In the genomic region with DNA sequence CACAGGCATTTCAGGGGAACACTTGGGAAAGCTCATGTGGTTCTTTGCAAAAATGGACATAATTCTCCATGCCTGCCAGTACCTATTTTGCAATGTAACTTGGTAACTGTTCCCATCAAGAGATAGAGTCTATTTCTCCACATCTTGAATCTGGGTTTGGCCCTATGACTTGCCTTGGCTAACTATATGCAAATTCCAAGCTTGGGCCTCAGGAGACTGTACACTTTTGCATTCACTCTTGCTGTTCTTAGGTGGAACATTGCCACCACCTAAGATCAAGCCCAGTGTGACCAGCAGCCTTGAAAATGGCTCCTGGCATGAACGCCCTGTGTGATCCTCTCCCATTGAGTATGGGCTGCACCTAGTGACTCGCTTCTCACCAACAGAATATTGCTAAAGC, we compare ENCODE assay signal across 17 cellular contexts. TPM values are rescaled to one million over a fixed set of nuclear protein-coding genes. Genes with fewer than 3 reads are reported as not detected.
DNase-seq lines count a peak whose midpoint lies in the region; ATAC-seq, FAIRE-seq and TF ChIP-seq lines count a peak whose summit lies in the region.
"Had no signal": no experiment of that assay in that cellular context is flagged by ENCODE, and none has a peak within 500 bp of the region (broad histone marks: within the 10 kb centered on the region; RNA-seq: fewer than 3 reads in every experiment).

No MANE protein-coding gene starts in this region.

- H2AK5ac ChIP-seq in H1 (ENCODE audit: low read depth, low read length): 0 out of 2 replicates have a peak overlapping the region, but pooled peaks have one; percentile 30
- peak overlapping the region; percentile 35 for H2AK5ac ChIP-seq in mesendoderm (ENCODE audit: low read length)

- no peaks in the 10 kb centered on the region for H3K36me3 ChIP-seq in left ventricle myocardium inferior
- no peaks in the 10 kb centered on the region for H3K36me3 ChIP-seq in H1 (ENCODE audit: control insufficient read depth in 2 of 4, insufficient read depth in 4 of 4, low read length in 3 of 4)
- H3K36me3 ChIP-seq in mesendoderm (ENCODE audit: control insufficient read depth, insufficient read depth, low read length): no peaks in the 10 kb centered on the region
- H3K36me3 ChIP-seq in CD4-positive, alpha-beta memory T cell (ENCODE audit: insufficient read depth, low read length): no peaks in the 10 kb centered on the region
- H3K36me3 ChIP-seq in small intestine (ENCODE audit: control insufficient read depth in 2 of 2, insufficient read depth in 2 of 2, low read length in 2 of 2): no peaks in the 10 kb centered on the region

- no peak for TF ChIP-seq POLR2A in H1 (IDR thresholded peaks at IDR 0.05; ENCODE audit: control extremely low read depth in 1 of 2, low read depth in 2 of 2, low read length in 2 of 2)

- H3K56ac ChIP-seq in H1 (replicated peaks; ENCODE audit: insufficient read length, low read depth, low read length) (no peak overlapping the region), mesendoderm (ENCODE audit: low read length) (no peak overlapping the region)

- CTCF ChIA-PET in H1 (lab: Charles Lee; ENCODE audit: partially characterized antibody): interaction anchor here (1.2 to 6.8 kb wide), 2 partner anchors 16 to 169 kb away, joined by 4 to 88 read pairs; no protein-coding TSS in a partner anchor
- CTCF ChIA-PET in CD4-positive, alpha-beta memory T cell (lab: Charles Lee; ENCODE audit: partially characterized antibody): no interaction called here

- H3K27me3 ChIP-seq in left ventricle myocardium inferior (ENCODE audit: low read depth): no peaks in the 10 kb centered on the region
- H3K27me3 ChIP-seq in H1 (replicated peaks in 1 of 4; ENCODE audit: control insufficient read depth in 3 of 4, extremely low read depth in 1 of 4, insufficient read depth in 3 of 4, low read length in 3 of 4): no peaks in the 10 kb centered on the region; a peak in 1 of 7 replicates
- H3K27me3 ChIP-seq in mesendoderm (ENCODE audit: insufficient read depth, low read length, poor library complexity): no peaks in the 10 kb centered on the region
- no peaks in the 10 kb centered on the region for H3K27me3 ChIP-seq in CD4-positive, alpha-beta memory T cell (ENCODE audit: insufficient read depth, low read length)
- H3K27me3 ChIP-seq in small intestine (ENCODE audit: control insufficient read depth in 2 of 2, insufficient read depth in 2 of 2, low read length in 2 of 2): no peaks in the 10 kb centered on the region

- no peaks in the 10 kb centered on the region for H3K79me1 ChIP-seq in H1 (ENCODE audit: low read depth, low read length)
- H3K79me1 ChIP-seq in mesendoderm (ENCODE audit: low read length): no peaks in the 10 kb centered on the region

- H3K4me3 ChIP-seq in left ventricle myocardium inferior: no peak overlapping the region
- H3K4me3 ChIP-seq in H1 (ENCODE audit: extremely low read depth in 1 of 4, insufficient read depth in 2 of 4, low read depth in 3 of 4, low read length in 4 of 4): no peak overlapping the region
- H3K4me3 ChIP-seq in mesendoderm (ENCODE audit: low read length): no peak overlapping the region
- H3K4me3 ChIP-seq in CD4-positive, alpha-beta memory T cell (ENCODE audit: low read length in 2 of 2): no peak overlapping the region
- no peak overlapping the region for H3K4me3 ChIP-seq in small intestine (ENCODE audit: low read depth in 1 of 2, low read length in 2 of 2)
- H3K4me3 ChIP-seq: A549 had no signal

- H2BK12ac ChIP-seq in H1 (ENCODE audit: low read depth, low read length): no peak overlapping the region

- H4K91ac ChIP-seq in H1 (replicated peaks; ENCODE audit: insufficient read length, low read length): no peak overlapping the region

- FAIRE-seq in H1 (lab: Jason Lieb, UNC): no peak
- FAIRE-seq in small intestine (lab: Jason Lieb, UNC): no peak
- FAIRE-seq: A549, HTR-8/SVneo had no signal

- no peak overlapping the region for H3K4me3 Mint-ChIP-seq in CD4-positive, alpha-beta memory T cell
- H3K4me3 Mint-ChIP-seq: CD4-positive, alpha-beta T cell; H9 had no signal

- TF ChIP-seq RAD21 in H1 (IDR thresholded peaks at IDR 0.05 in 1 of 2, conservative IDR thresholded peaks at IDR 0.05 in 1 of 2; ENCODE audit: low read depth in 2 of 2, low read length in 2 of 2): no peak

- TF ChIP-seq CTCF in left ventricle myocardium inferior (IDR thresholded peaks at IDR 0.05; ENCODE audit: borderline replicate concordance) (no peak), H1 (IDR thresholded peaks at IDR 0.05; ENCODE audit: control extremely low read depth in 1 of 3, insufficient read depth in 1 of 3, low read depth in 1 of 3, low read length in 3 of 3) (no peak)

- no peak overlapping the region for H3K4me2 ChIP-seq in H1 (ENCODE audit: insufficient read depth in 1 of 2, low read depth in 2 of 2, low read length in 2 of 2)
- no peak overlapping the region for H3K4me2 ChIP-seq in mesendoderm (ENCODE audit: low read length)
- H3K4me2 ChIP-seq: A549 had no signal

- H2BK5ac ChIP-seq in H1 (ENCODE audit: low read depth, low read length) (no peak overlapping the region), mesendoderm (ENCODE audit: low read length) (no peak overlapping the region)

- peaks cover 18% of the 10 kb centered on the region for H3K9me3 ChIP-seq in left ventricle myocardium inferior (replicated peaks)
- peaks cover 3 to 7% of the 10 kb centered on the region in 2 experiments; a peak in 1 of 4 replicates for H3K9me3 ChIP-seq in H1 (ENCODE audit: insufficient read depth in 2 of 2, low read depth in 1 of 2, low read length in 1 of 2)
- no peaks in the 10 kb centered on the region for H3K9me3 ChIP-seq in CD4-positive, alpha-beta memory T cell (ENCODE audit: control insufficient read depth in 1 of 2, low read length in 2 of 2)
- no peaks in the 10 kb centered on the region for H3K9me3 ChIP-seq in small intestine (ENCODE audit: control insufficient read depth, low read depth)

- no peak overlapping the region for H2BK15ac ChIP-seq in H1 (ENCODE audit: low read length)
- H2BK15ac ChIP-seq in mesendoderm (replicated peaks; ENCODE audit: low read depth): no peak overlapping the region

- no peak overlapping the region for H3K23ac ChIP-seq in H1 (ENCODE audit: insufficient read length)
- no peak overlapping the region for H3K23ac ChIP-seq in mesendoderm (ENCODE audit: low read length)

- H3K27ac Mint-ChIP-seq in CD4-positive, alpha-beta memory T cell: no peak overlapping the region
- H3K27ac Mint-ChIP-seq: CD4-positive, alpha-beta T cell; H9 had no signal

- no peaks in the 10 kb centered on the region for H3K79me2 ChIP-seq in H1 (ENCODE audit: control insufficient read depth in 1 of 2, insufficient read depth in 2 of 2, low read length in 2 of 2)
- H3K79me2 ChIP-seq in mesendoderm (ENCODE audit: control insufficient read depth, insufficient read depth, low read length): no peaks in the 10 kb centered on the region

- H3K36me3 Mint-ChIP-seq in CD4-positive, alpha-beta memory T cell: no peaks in the 10 kb centered on the region

- H2BK120ac ChIP-seq in H1 (replicated peaks; ENCODE audit: low read depth, low read length) (no peak overlapping the region), mesendoderm (ENCODE audit: low read depth, low read length) (no peak overlapping the region)

- H3K27ac ChIP-seq in left ventricle myocardium inferior (replicated peaks) (no peak overlapping the region), H1 (ENCODE audit: low read depth, low read length) (no peak overlapping the region), mesendoderm (ENCODE audit: low read depth, low read length) (no peak overlapping the region), small intestine (ENCODE audit: low read depth in 1 of 2, low read length in 1 of 2) (no peak overlapping the region)
- H3K27ac ChIP-seq in CD4-positive, alpha-beta memory T cell (ENCODE audit: low read depth, low read length): no peak overlapping the region
- H3K27ac ChIP-seq: 22Rv1, A549, C4-2B had no signal

- WGBS in H1 (ENCODE audit: extremely low coverage in 1 of 2, insufficient coverage in 1 of 2, insufficient read length in 1 of 2, insufficient replicate concordance in 2 of 2, low coverage in 1 of 2, low lambda C conversion rate in 2 of 2, missing lambda C conversion rate in 1 of 2), 2 experiments: 93% methylated on average over 2 of the region's 2 CpGs; no CpG with 5 or more reads in 1 of the 2 experiments
- no CpG with 5 or more reads among the region's 2 CpGs for WGBS in mesendoderm (ENCODE audit: extremely low coverage, insufficient coverage, low lambda C conversion rate)
- 91 to 96% (median 92%) methylated on average over 2 of the region's 2 CpGs for WGBS in small intestine, 3 donors

- H4K8ac ChIP-seq in H1 (ENCODE audit: extremely low read depth, insufficient read depth, low read length) (no peak overlapping the region; the same call in 1 of the 2 replicates), mesendoderm (ENCODE audit: low read depth, low read length) (no peak overlapping the region)

- H3K23me2 ChIP-seq in H1 (ENCODE audit: low read depth, low read length): no peaks in the 10 kb centered on the region

- H3K9ac ChIP-seq in H1 (replicated peaks in 1 of 4; ENCODE audit: extremely low read depth in 1 of 4, low read depth in 3 of 4, low read length in 3 of 4): no peak overlapping the region
- H3K9ac ChIP-seq in mesendoderm (ENCODE audit: low read length): no peak overlapping the region

- H3K14ac ChIP-seq in H1 (ENCODE audit: insufficient read length): no peak overlapping the region

- no peaks in the 10 kb centered on the region for H4K20me1 ChIP-seq in H1 (replicated peaks in 1 of 2; ENCODE audit: control insufficient read depth in 1 of 2, insufficient read depth in 2 of 2, low read length in 2 of 2)

- TF ChIP-seq EP300 in H1 (IDR thresholded peaks at IDR 0.05; ENCODE audit: borderline replicate concordance in 1 of 2, low read depth in 2 of 2, low read length in 2 of 2): no peak

- H3K4ac ChIP-seq in H1 (replicated peaks; ENCODE audit: insufficient read length, low read depth, low read length): no peak overlapping the region
- H3K4ac ChIP-seq in mesendoderm (ENCODE audit: low read depth, low read length): peak overlapping the region; percentile 56

- no peak overlapping the region for H2BK20ac ChIP-seq in H1 (ENCODE audit: low read length)

- ATAC-seq in Right ventricle myocardium inferior (no peak), HG03095 (IDR thresholded peaks at IDR 0.05; ENCODE audit: unreplicated experiment) (no peak)
- ATAC-seq: A549 had no signal

- H3K4me1 ChIP-seq in left ventricle myocardium inferior (peaks cover 34% of the 10 kb centered on the region), H1 (replicated peaks in 1 of 4; ENCODE audit: control insufficient read depth in 3 of 4, insufficient read depth in 4 of 4, low read length in 3 of 4) (peaks cover 6 to 10% (median 9%) of the 10 kb centered on the region in 4 experiments), mesendoderm (ENCODE audit: control insufficient read depth, low read depth, low read length) (peaks cover 26% of the 10 kb centered on the region), small intestine (ENCODE audit: control insufficient read depth in 2 of 2, insufficient read depth in 1 of 2, low read depth in 1 of 2, low read length in 1 of 2) (no peaks in the 10 kb centered on the region)
- no peaks in the 10 kb centered on the region for H3K4me1 ChIP-seq in CD4-positive, alpha-beta memory T cell (ENCODE audit: insufficient read depth, low read length)
- H3K4me1 ChIP-seq: A549 had no signal

- H2AFZ ChIP-seq in H1 (ENCODE audit: low read length): no peak overlapping the region

- H3K18ac ChIP-seq in H1 (ENCODE audit: extremely low read depth, low read length) (no peak overlapping the region), mesendoderm (ENCODE audit: low read length) (no peak overlapping the region)

- intact Hi-C loops in Right ventricle myocardium inferior (cut with DNase I) (no loop called here), left ventricle myocardium inferior (cut with micrococcal nuclease) (no loop called here)
- intact Hi-C loops in CD4-positive, alpha-beta memory T cell (cut with micrococcal nuclease): no loop called here

- POLR2A ChIA-PET in H1 (lab: Charles Lee; ENCODE audit: partially characterized antibody): interaction anchor here (0.7 to 0.8 kb wide), 2 partner anchors 11 to 28 kb away, joined by 3 to 4 read pairs; no protein-coding TSS in a partner anchor
- POLR2A ChIA-PET in CD4-positive, alpha-beta memory T cell (lab: Charles Lee; ENCODE audit: partially characterized antibody): no interaction called here

- H3K9me3 Mint-ChIP-seq in CD4-positive, alpha-beta memory T cell: peaks cover 0 to 10% (median 4%) of the 10 kb centered on the region in 8 donors

- no peaks in the 10 kb centered on the region for H3K4me1 Mint-ChIP-seq in CD4-positive, alpha-beta memory T cell

- H3K27me3 Mint-ChIP-seq in CD4-positive, alpha-beta memory T cell: no peaks in the 10 kb centered on the region
- H3K27me3 Mint-ChIP-seq: CD4-positive, alpha-beta T cell had no signal

- H4K5ac ChIP-seq in H1 (ENCODE audit: insufficient read length, low read depth, low read length): no peak overlapping the region
- H4K5ac ChIP-seq in mesendoderm (ENCODE audit: low read length): no peak overlapping the region

- DNase-seq in Right ventricle myocardium inferior (ENCODE audit: missing footprints) (peak; percentile 33), left ventricle myocardium inferior (no peak), H1 (ENCODE audit: low read depth in 1 of 2, low spot score in 2 of 2) (no peak), mesendoderm (no peak), small intestine (no peak)
- DNase-seq in CD4-positive, alpha-beta memory T cell: no peak
- DNase-seq: AML-193; CD4-positive, alpha-beta T cell; DMS79 treated with DMSO at 0.1 percent for 48 hours; GF-D8; GOT3; H9 had no signal

RNA-seq across cellular contexts. Expression of a gene that starts 19.8 kb away (rescaled TPM):
- total RNA-seq in Right ventricle myocardium inferior: 16.2 TPM
- 20.3 TPM for total RNA-seq in left ventricle myocardium inferior
- 7.0 and 7.6 TPM in 2 replicates for total RNA-seq in H1 (2021; fragmentation: NEBNext Ultra II Directional; extraction: Animal tissue kit (Norgen Biotek cat#: 25700))
- polyA plus RNA-seq in H1 (2011; rRNA removed): 1.8 and 3.4 TPM in 2 replicates
- polyA plus RNA-seq in H1 (2011; cell fraction: cytosol; rRNA removed): 2.6 TPM
- 11.4 TPM for polyA plus RNA-seq in H1 (2011; cell fraction: nucleus; rRNA removed)
- polyA plus RNA-seq in H1 (2012, experiment 1 of 2): 2.9 to 3.9 TPM (median 3.1 TPM) in 4 replicates
- polyA plus RNA-seq in H1 (2012, experiment 2 of 2): 2.1 TPM
- 1.9 TPM for polyA plus RNA-seq in H1 (2013, experiment 1 of 2)
- 2.1 TPM for polyA plus RNA-seq in H1 (2013, experiment 2 of 2)
- polyA minus RNA-seq in H1 (2011; rRNA and poly(A)+ RNA removed): 3.9 and 6.1 TPM in 2 replicates
- 6.3 TPM for polyA minus RNA-seq in H1 (2011; cell fraction: cytosol; rRNA and poly(A)+ RNA removed)
- polyA minus RNA-seq in H1 (2011; cell fraction: nucleus; rRNA and poly(A)+ RNA removed): 12.2 TPM
- 7.8 TPM for polyA plus RNA-seq in mesendoderm (2013, experiment 1 of 2)
- 7.4 TPM for polyA plus RNA-seq in mesendoderm (2013, experiment 2 of 2)
- under 1 TPM; 0.09 to 0.11 TPM for total RNA-seq in CD4-positive, alpha-beta memory T cell
- polyA plus RNA-seq in CD4-positive, alpha-beta memory T cell: not detected
- polyA plus RNA-seq in small intestine: 10 to 100 TPM in 1 of 3 donors, 1 to 10 TPM in 1, under 1 TPM in 1; 0.89 to 19.5 (median 1.4) TPM
